1 cellular context compared by ENCODE assay signal in genomic region chr10:18497955-18498354, GRCh38.
TF ChIP-seq lines count a peak whose summit lies in the region.

No MANE protein-coding gene starts in this region.

TF ChIP-seq in H1, 55 proteins besides CTCF, POLR2A, EP300 and RAD21 (continued from another document):
- TF ChIP-seq ATF2 (IDR thresholded peaks at IDR 0.05; ENCODE audit: low read length) (no peak), BRCA1 (IDR thresholded peaks at IDR 0.05; ENCODE audit: low read depth, low read length) (no peak), YY1 (IDR thresholded peaks at IDR 0.05; ENCODE audit: low read depth, low read length) (no peak), MAX (IDR thresholded peaks at IDR 0.05) (no peak), CBX5 (IDR thresholded peaks at IDR 0.05; ENCODE audit: low read depth, low read length) (no peak), JUN (IDR thresholded peaks at IDR 0.05; ENCODE audit: low read depth, low read length) (no peak), POLR2AphosphoS5 (IDR thresholded peaks at IDR 0.05; ENCODE audit: low read depth, low read length) (no peak), TAF1 (IDR thresholded peaks at IDR 0.05; ENCODE audit: low read depth, low read length) (no peak), TEAD4 (IDR thresholded peaks at IDR 0.05; ENCODE audit: low read depth, low read length) (no peak), ZNF274 (IDR thresholded peaks at IDR 0.05; ENCODE audit: borderline replicate concordance, extremely low read depth, low read length) (no peak), POU5F1 (IDR thresholded peaks at IDR 0.05; ENCODE audit: low read depth, low read length) (no peak), CHD1 (IDR thresholded peaks at IDR 0.05; ENCODE audit: low read depth, low read length) (no peak), RXRA (IDR thresholded peaks at IDR 0.05; ENCODE audit: insufficient read depth, low read depth, low read length) (no peak), GTF2F1 (IDR thresholded peaks at IDR 0.05; ENCODE audit: borderline replicate concordance, low read depth, low read length) (no peak), RNF2 (IDR thresholded peaks at IDR 0.05; ENCODE audit: borderline replicate concordance, low read depth, low read length, missing control alignments, poor library complexity, severe bottlenecking) (no peak), CHD2 (IDR thresholded peaks at IDR 0.05; ENCODE audit: low read length) (no peak), KDM4A (IDR thresholded peaks at IDR 0.05; ENCODE audit: low read depth, low read length, severe bottlenecking) (no peak), RBBP5 (IDR thresholded peaks at IDR 0.05; ENCODE audit: borderline replicate concordance, low read depth, low read length) (no peak)
